Comparison of ENCODE assay signal across 13 cellular contexts in the genomic region with DNA sequence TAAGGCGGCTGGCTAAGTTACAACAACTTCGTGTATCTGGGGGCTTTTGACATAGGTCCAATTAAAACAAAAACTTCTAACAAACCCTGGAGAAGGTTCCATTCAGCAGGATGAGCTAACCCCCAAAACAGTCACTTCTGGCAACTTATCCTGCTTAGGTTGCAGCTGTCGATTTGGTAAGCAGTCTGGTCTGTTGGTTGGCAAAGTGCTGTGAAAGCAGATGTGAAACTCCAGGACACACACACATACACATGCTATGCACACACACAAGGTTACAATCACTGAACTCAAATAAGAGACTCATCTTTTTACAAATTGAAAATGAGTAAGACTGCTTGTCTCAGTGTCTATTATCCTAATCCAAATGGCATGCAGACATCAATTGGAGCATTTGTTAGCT.
DNase-seq lines count a peak whose midpoint lies in the region; ATAC-seq and TF ChIP-seq lines count a peak whose summit lies in the region.
"Had no signal": no experiment of that assay in that cellular context is flagged by ENCODE, and none has a peak within 500 bp of the region (broad histone marks: within the 10 kb centered on the region; RNA-seq: fewer than 3 reads in every experiment).

No MANE protein-coding gene starts in this region.

- peak; percentile 80 for ATAC-seq in GM18519 (IDR thresholded peaks at IDR 0.05; ENCODE audit: low FRiP score, unreplicated experiment)
- ATAC-seq: activated T-helper 17 cell treated with anti-CD3 and anti-CD28 coated beads, Interleukin-2, amount 50 U/mL, for 72 hours; sciatic nerve had no signal

- TF ChIP-seq CTCF in AG09309 (IDR thresholded peaks at IDR 0.05; ENCODE audit: control insufficient read depth, insufficient read depth, low read depth, low read length, missing control alignments): no peak
- no peak for TF ChIP-seq CTCF in fibroblast of pulmonary artery (IDR thresholded peaks at IDR 0.05; ENCODE audit: low read length, missing control alignments)

- DNase-seq in AG09309 (ENCODE audit: low read depth) (peak; percentile 92), MV-4-11 (lab: John Stamatoyannopoulos, UW) (peak; percentile 96), fibroblast of pulmonary artery (ENCODE audit: low read depth) (peak; percentile 70), NCI-H510A treated with DMSO at 0.1 percent for 48 hours (lab: John Stamatoyannopoulos, UW) (no peak), Kasumi-1 (lab: John Stamatoyannopoulos, UW) (no peak)
- DNase-seq in activated naive CD4-positive, alpha-beta T cell treated with Interleukin-2 at 50 U/mL for 16 hours: no peak
- DNase-seq in activated CD4-positive, CD25-positive, alpha-beta regulatory T cell treated with anti-CD3 and anti-CD28 coated beads, Interleukin-2, amount 50 U/mL, for 72 hours: no peak
- DNase-seq: cortex of kidney, midbrain had no signal

- H3K4me3 ChIP-seq in AG09309 (ENCODE audit: control insufficient read depth, low read depth, low read length) (no peak overlapping the region), fibroblast of pulmonary artery (replicated peaks; ENCODE audit: low read depth, low read length) (no peak overlapping the region)
- H3K4me3 ChIP-seq: SK-N-MC had no signal

Comparison
In these comparisons a context has a peak if more than half of its experiments do, and no peak if none do; other contexts are left out.
1. DNase-seq: peak in AG09309 (single experiment), MV-4-11 (single experiment) and fibroblast of pulmonary artery (single experiment); none in activated naive CD4-positive, alpha-beta T cell treated with Interleukin-2 at 50 U/mL for 16 hours (single experiment), NCI-H510A treated with DMSO at 0.1 percent for 48 hours (single experiment), Kasumi-1 (0 of 2) and activated CD4-positive, CD25-positive, alpha-beta regulatory T cell treated with anti-CD3 and anti-CD28 coated beads, Interleukin-2, amount 50 U/mL, for 72 hours (single experiment).